Comparison of ENCODE assay signal across 1 cellular context in genomic region chr2:99336780-99337163, GRCh38.
TF ChIP-seq lines count a peak whose summit lies in the region.

No MANE protein-coding gene starts in this region.

TF ChIP-seq in K562, 482 proteins besides CTCF, POLR2A, EP300 and RAD21 (continued from another document):
- no peak for TF ChIP-seq ZBTB49 (CRISPR knock-in tag; IDR thresholded peaks at IDR 0.05; ENCODE audit: borderline replicate concordance)
- TF ChIP-seq FUS (optimal IDR thresholded peaks at IDR 0.05; ENCODE audit: low read depth, low read length): no peak
- TF ChIP-seq SMAD1 (IDR thresholded peaks at IDR 0.05; ENCODE audit: low read depth, low read length, partially characterized antibody): no peak
- no peak for TF ChIP-seq SPI1 (IDR thresholded peaks at IDR 0.05; ENCODE audit: borderline replicate concordance, low read depth, low read length)
- 0 out of 4 replicates have a peak, but pooled peaks of 1 of the 2 experiments have one; percentile 61 for TF ChIP-seq HDAC1 (IDR thresholded peaks at IDR 0.05)
- peak; percentile 24; the same call in 1 of the 2 replicates for TF ChIP-seq FOXP1 (CRISPR knock-in tag; IDR thresholded peaks at IDR 0.05)
- peak; percentile 45 for TF ChIP-seq BRD9 (IDR thresholded peaks at IDR 0.05; ENCODE audit: low read depth, partially characterized antibody)
- no peak for TF ChIP-seq NR2C1 (IDR thresholded peaks at IDR 0.05)
- no peak for TF ChIP-seq NR2C1 (tag; IDR thresholded peaks at IDR 0.05)
- TF ChIP-seq RB1 (IDR thresholded peaks at IDR 0.05; ENCODE audit: low read depth): no peak
- no peak for TF ChIP-seq SMAD2 (IDR thresholded peaks at IDR 0.05; ENCODE audit: low read depth, low read length)
- no peak for TF ChIP-seq ATF6 (CRISPR knock-in tag; IDR thresholded peaks at IDR 0.05)
- peak; percentile 34; the same call in 1 of the 2 replicates for TF ChIP-seq MIER1 (IDR thresholded peaks at IDR 0.05; ENCODE audit: low read depth)
- TF ChIP-seq DNMT1 (IDR thresholded peaks at IDR 0.05): 0 out of 2 replicates have a peak, but pooled peaks have one; percentile 48
- peak in 1 of 2 experiments; percentile 2; a peak in 1 of 4 replicates for TF ChIP-seq MLLT1 (IDR thresholded peaks at IDR 0.05)
- TF ChIP-seq TCF15 (CRISPR knock-in tag; IDR thresholded peaks at IDR 0.05): no peak
- TF ChIP-seq MNT (conservative IDR thresholded peaks at IDR 0.05): no peak
- no peak for TF ChIP-seq ZNF24 (IDR thresholded peaks at IDR 0.05)
- TF ChIP-seq ZNF347 (CRISPR knock-in tag; IDR thresholded peaks at IDR 0.05; ENCODE audit: low read depth): no peak
- peak; percentile 76; the same call in 1 of the 2 replicates for TF ChIP-seq NFATC3 (IDR thresholded peaks at IDR 0.05)
- no peak for TF ChIP-seq POLR2B (IDR thresholded peaks at IDR 0.05; ENCODE audit: low read depth, partially characterized antibody)
- peak; percentile 17 for TF ChIP-seq ASH1L (IDR thresholded peaks at IDR 0.05; ENCODE audit: borderline replicate concordance, low read depth, partially characterized antibody)
- no peak for TF ChIP-seq KAT7 (CRISPR knock-in tag; IDR thresholded peaks at IDR 0.05; ENCODE audit: borderline replicate concordance)
- TF ChIP-seq SMARCC2 (IDR thresholded peaks at IDR 0.05; ENCODE audit: low read depth): 0 out of 2 replicates have a peak, but pooled peaks have one; percentile 33
- no peak for TF ChIP-seq ZFP36 (IDR thresholded peaks at IDR 0.05; ENCODE audit: low read depth, low read length, partially characterized antibody)
- TF ChIP-seq FOXM1 (IDR thresholded peaks at IDR 0.05; ENCODE audit: low read depth): no peak
- TF ChIP-seq FOXM1 (CRISPR knock-in tag; IDR thresholded peaks at IDR 0.05; ENCODE audit: low read depth): 0 out of 2 replicates have a peak, but pooled peaks have one; percentile 20
- TF ChIP-seq ZNF584 (CRISPR knock-in tag; IDR thresholded peaks at IDR 0.05; ENCODE audit: low read depth): peak; percentile 55; the same call in 1 of the 2 replicates
- TF ChIP-seq JUND (IDR thresholded peaks at IDR 0.05; ENCODE audit: borderline replicate concordance, low read depth, low read length): no peak
- TF ChIP-seq JUND (tag; IDR thresholded peaks at IDR 0.05; ENCODE audit: borderline replicate concordance, low read depth, low read length): no peak
- no peak for TF ChIP-seq ZFP30 (CRISPR knock-in tag; IDR thresholded peaks at IDR 0.05; ENCODE audit: borderline replicate concordance)
- no peak for TF ChIP-seq TEAD4 (IDR thresholded peaks at IDR 0.05; ENCODE audit: low read length)
- 0 out of 2 replicates have a peak, but pooled peaks have one; percentile 26 for TF ChIP-seq TEAD4 (CRISPR knock-in tag; IDR thresholded peaks at IDR 0.05; ENCODE audit: borderline replicate concordance)
- TF ChIP-seq HNRNPH1 (optimal IDR thresholded peaks at IDR 0.05; ENCODE audit: low read depth, low read length): no peak
- TF ChIP-seq FOSL1 (tag; conservative IDR thresholded peaks at IDR 0.05): peak; percentile 50
- no peak for TF ChIP-seq GABPB2 (CRISPR knock-in tag; conservative IDR thresholded peaks at IDR 0.05)
- TF ChIP-seq ATF1 (CRISPR knock-in tag; IDR thresholded peaks at IDR 0.05): no peak
- TF ChIP-seq ATF1 (tag; IDR thresholded peaks at IDR 0.05): no peak
- no peak for TF ChIP-seq CEBPB (tag; IDR thresholded peaks at IDR 0.05)
